Comparison of ENCODE assay signal across 12 cellular contexts in the genomic region with DNA sequence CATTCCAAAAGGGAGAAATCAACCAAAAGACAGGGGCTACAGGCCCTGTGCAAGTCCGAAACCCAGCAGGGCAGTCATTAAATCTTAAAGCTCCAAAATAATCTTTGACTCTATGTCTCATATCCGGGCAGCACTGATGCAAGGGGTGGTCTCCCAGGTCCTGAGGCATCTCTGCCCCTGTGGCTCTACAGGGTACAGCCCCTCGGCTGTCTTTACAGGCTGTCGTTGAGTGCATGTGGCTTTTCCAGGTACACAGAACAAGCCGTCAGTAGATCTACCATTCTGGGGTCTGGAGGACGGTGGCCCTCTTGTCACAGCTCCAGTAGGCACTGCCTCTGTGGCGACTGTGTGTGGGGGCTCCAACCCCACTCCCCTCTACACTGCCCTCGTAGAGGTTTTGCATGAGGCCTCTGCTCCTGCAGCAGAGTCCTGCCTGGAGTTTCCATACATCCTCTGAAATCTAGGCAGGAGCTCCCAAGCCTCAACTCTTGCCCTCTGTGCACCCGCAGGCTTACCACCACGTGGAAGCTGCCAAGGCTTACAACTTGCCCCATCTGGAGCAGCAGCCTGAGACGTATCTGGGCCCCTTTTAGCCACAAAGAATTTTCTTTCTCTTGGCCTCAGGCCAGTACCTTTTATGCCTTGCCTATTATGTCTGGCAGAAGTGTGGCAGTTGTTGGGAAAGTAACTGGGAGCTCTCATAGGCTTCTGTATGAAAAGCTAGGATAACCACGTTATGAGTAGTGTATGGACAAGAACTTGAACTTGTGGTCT. TPM values are rescaled to one million over a fixed set of nuclear protein-coding genes. Genes with fewer than 3 reads are reported as not detected.
A peak's percentile ranks its signal among the peaks of the same experiment; 100 is the strongest.
DNase-seq lines count a peak whose midpoint lies in the region; ATAC-seq and TF ChIP-seq lines count a peak whose summit lies in the region.
"Had no signal": no experiment of that assay in that cellular context is flagged by ENCODE, and none has a peak within 500 bp of the region (broad histone marks: within the 10 kb centered on the region; RNA-seq: fewer than 3 reads in every experiment).

No MANE protein-coding gene starts in this region.

- H3K4me3 Mint-ChIP-seq in activated naive CD4-positive, alpha-beta T cell treated with anti-CD3 and anti-CD28 coated beads, Interleukin-2, amount 50 U/mL, for 24 hours = no peak overlapping the region
- no peak overlapping the region for H3K4me3 Mint-ChIP-seq in activated naive CD4-positive, alpha-beta T cell treated with anti-CD3 and anti-CD28 coated beads for 36 hours
- H3K4me3 Mint-ChIP-seq: CD4-positive, alpha-beta memory T cell; natural killer cell had no signal

- H3K4me3 ChIP-seq in brain microvascular endothelial cell (ENCODE audit: low read depth, low read length) = no peak overlapping the region
- no peak overlapping the region for H3K4me3 ChIP-seq in skeletal muscle cell (ENCODE audit: low read depth, low read length)
- H3K4me3 ChIP-seq in prostate gland = no peak overlapping the region

- no peaks in the 10 kb centered on the region for H3K36me3 ChIP-seq in brain microvascular endothelial cell (replicated peaks)
- H3K36me3 ChIP-seq in prostate gland = no peaks in the 10 kb centered on the region

- intact Hi-C loops in activated naive CD4-positive, alpha-beta T cell treated with anti-CD3 and anti-CD28 coated beads for 36 hours (cut with micrococcal nuclease) = no loop called here
- intact Hi-C loops in prostate gland (cut with DNase I) = no loop called here

- no peaks in the 10 kb centered on the region for H3K9me3 Mint-ChIP-seq in activated naive CD4-positive, alpha-beta T cell treated with anti-CD3 and anti-CD28 coated beads, Interleukin-2, amount 50 U/mL, for 24 hours
- no peaks in the 10 kb centered on the region for H3K9me3 Mint-ChIP-seq in activated naive CD4-positive, alpha-beta T cell treated with anti-CD3 and anti-CD28 coated beads for 36 hours
- H3K9me3 Mint-ChIP-seq in activated naive CD4-positive, alpha-beta T cell treated with anti-CD3 and anti-CD28 coated beads, Interleukin-2, amount 50 U/mL, for 72 hours = no peaks in the 10 kb centered on the region
- H3K9me3 Mint-ChIP-seq: CD4-positive, alpha-beta memory T cell; natural killer cell had no signal

- H3K27ac ChIP-seq in brain microvascular endothelial cell (no peak overlapping the region), prostate gland (no peak overlapping the region)

- no peaks in the 10 kb centered on the region for H3K9me3 ChIP-seq in prostate gland

- H3K27me3 ChIP-seq in brain microvascular endothelial cell (replicated peaks) = no peaks in the 10 kb centered on the region
- H3K27me3 ChIP-seq in prostate gland (replicated peaks; ENCODE audit: insufficient read depth) = no peaks in the 10 kb centered on the region

- peaks cover 68% of the 10 kb centered on the region for H3K4me1 Mint-ChIP-seq in activated naive CD4-positive, alpha-beta T cell treated with anti-CD3 and anti-CD28 coated beads, Interleukin-2, amount 50 U/mL, for 24 hours
- peaks cover 54% of the 10 kb centered on the region for H3K4me1 Mint-ChIP-seq in activated naive CD4-positive, alpha-beta T cell treated with anti-CD3 and anti-CD28 coated beads for 36 hours (ENCODE audit: low read depth)

- no peaks in the 10 kb centered on the region for H3K4me1 ChIP-seq in prostate gland (replicated peaks)

- H3K36me3 Mint-ChIP-seq in activated naive CD4-positive, alpha-beta T cell treated with anti-CD3 and anti-CD28 coated beads, Interleukin-2, amount 50 U/mL, for 24 hours = no peaks in the 10 kb centered on the region
- peaks cover 2% of the 10 kb centered on the region for H3K36me3 Mint-ChIP-seq in activated naive CD4-positive, alpha-beta T cell treated with anti-CD3 and anti-CD28 coated beads for 36 hours (ENCODE audit: low read depth)
- H3K36me3 Mint-ChIP-seq in activated naive CD4-positive, alpha-beta T cell treated with anti-CD3 and anti-CD28 coated beads, Interleukin-2, amount 50 U/mL, for 72 hours = no peaks in the 10 kb centered on the region
- H3K36me3 Mint-ChIP-seq: CD4-positive, alpha-beta memory T cell; natural killer cell had no signal

- no peak for TF ChIP-seq CTCF in brain microvascular endothelial cell (IDR thresholded peaks at IDR 0.05; ENCODE audit: low read depth, low read length, missing control alignments)
- TF ChIP-seq CTCF in prostate gland (IDR thresholded peaks at IDR 0.05) = no peak

- 68% methylated on average over 10 of the region's 12 CpGs for WGBS in prostate gland

- no peaks in the 10 kb centered on the region for H3K27me3 Mint-ChIP-seq in activated naive CD4-positive, alpha-beta T cell treated with anti-CD3 and anti-CD28 coated beads, Interleukin-2, amount 50 U/mL, for 24 hours
- H3K27me3 Mint-ChIP-seq in activated naive CD4-positive, alpha-beta T cell treated with anti-CD3 and anti-CD28 coated beads for 36 hours (ENCODE audit: low read depth) = no peaks in the 10 kb centered on the region
- H3K27me3 Mint-ChIP-seq: CD4-positive, alpha-beta memory T cell had no signal

- in situ Hi-C loops in brain microvascular endothelial cell (cut with HindIII; ENCODE audit: low pct_ligation_motif_present, low sequenced_read_pairs) = no loop called here

- DNase-seq in activated naive CD4-positive, alpha-beta T cell treated with anti-CD3 and anti-CD28 coated beads for 36 hours = no peak
- peak; percentile 11 for DNase-seq in NCI-H1694 treated with DMSO at 0.1 percent for 48 hours (lab: John Stamatoyannopoulos, UW)
- DNase-seq in brain microvascular endothelial cell = peak; percentile 11
- DNase-seq in skeletal muscle cell (ENCODE audit: low read depth) = peak; percentile 65
- no peak for DNase-seq in prostate gland (ENCODE audit: low spot score)
- DNase-seq in activated naive CD4-positive, alpha-beta T cell treated with anti-CD3 and anti-CD28 coated beads, Interleukin-2, amount 50 U/mL, for 72 hours (ENCODE audit: low spot score in 2 of 2) = no peak
- DNase-seq: activated T-cell treated with anti-CD3 and anti-CD28 coated beads, Interleukin-2, amount 50 U/mL, for 1 hour; CD4-positive, alpha-beta memory T cell; natural killer cell; SW 1271 had no signal

- CTCF ChIA-PET in activated naive CD4-positive, alpha-beta T cell treated with anti-CD3 and anti-CD28 coated beads for 36 hours (lab: Charles Lee) = interaction anchor here (1.0 to 1.3 kb wide), 2 partner anchors 24 to 261 kb away, joined by 3 to 4 read pairs; no protein-coding TSS in a partner anchor

- ATAC-seq in HG02759 (IDR thresholded peaks at IDR 0.05; ENCODE audit: unreplicated experiment) = no peak
- ATAC-seq in activated naive CD4-positive, alpha-beta T cell treated with anti-CD3 and anti-CD28 coated beads, Interleukin-2, amount 50 U/mL, for 72 hours = no peak
- ATAC-seq: natural killer cell had no signal

- H3K27ac Mint-ChIP-seq in activated naive CD4-positive, alpha-beta T cell treated with anti-CD3 and anti-CD28 coated beads, Interleukin-2, amount 50 U/mL, for 24 hours = peak overlapping the region; percentile 8
- H3K27ac Mint-ChIP-seq in activated naive CD4-positive, alpha-beta T cell treated with anti-CD3 and anti-CD28 coated beads for 36 hours = no peak overlapping the region
- H3K27ac Mint-ChIP-seq in activated naive CD4-positive, alpha-beta T cell treated with anti-CD3 and anti-CD28 coated beads, Interleukin-2, amount 50 U/mL, for 72 hours = no peak overlapping the region
- H3K27ac Mint-ChIP-seq: natural killer cell had no signal

- TF ChIP-seq POLR2A in prostate gland (IDR thresholded peaks at IDR 0.05) = no peak

RNA-seq across cellular contexts. Expression of gene POU2F1, which starts 52.5 kb away (rescaled TPM):
- total RNA-seq in activated naive CD4-positive, alpha-beta T cell treated with anti-CD3 and anti-CD28 coated beads for 36 hours = 10 to 100 TPM; 17.6 to 19.4 TPM
- 10 to 100 TPM; 10.9 to 26.6 TPM for total RNA-seq in prostate gland
- 10 to 100 TPM; 32.0 to 32.1 TPM for total RNA-seq in activated naive CD4-positive, alpha-beta T cell treated with anti-CD3 and anti-CD28 coated beads, Interleukin-2, amount 50 U/mL, for 72 hours

Comparison
In these comparisons a context has a peak if more than half of its experiments do, and no peak if none do; other contexts are left out.
1. DNase-seq: peak in NCI-H1694 treated with DMSO at 0.1 percent for 48 hours (single experiment), brain microvascular endothelial cell (single experiment) and skeletal muscle cell (single experiment); none in activated naive CD4-positive, alpha-beta T cell treated with anti-CD3 and anti-CD28 coated beads for 36 hours (single experiment), prostate gland (single experiment) and activated naive CD4-positive, alpha-beta T cell treated with anti-CD3 and anti-CD28 coated beads, Interleukin-2, amount 50 U/mL, for 72 hours (0 of 2).